28 cellular contexts compared by ENCODE assay signal in the genomic region with DNA sequence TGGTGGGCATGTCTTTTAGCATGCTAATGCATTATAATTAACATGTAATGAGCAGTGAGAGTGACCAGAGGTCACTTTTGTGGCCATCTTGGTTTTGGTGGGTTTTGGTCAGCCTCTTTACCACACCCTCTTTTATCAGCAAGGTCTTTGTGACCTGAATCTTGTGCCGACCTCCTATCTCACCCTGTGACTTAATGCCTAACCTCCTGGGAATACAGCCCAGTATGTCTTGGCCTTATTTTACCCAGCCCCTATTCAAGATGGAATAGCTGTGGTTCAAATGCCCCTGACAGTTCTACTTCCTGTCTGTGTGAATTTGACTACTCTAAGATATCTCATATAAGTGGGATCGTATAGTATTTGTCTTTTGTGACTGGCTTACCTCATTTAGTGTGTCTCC.
"Had no signal": no experiment of that assay in that cellular context is flagged by ENCODE, and none has a peak within 500 bp of the region (broad histone marks: within the 10 kb centered on the region; RNA-seq: fewer than 3 reads in every experiment).

No MANE protein-coding gene starts in this region.

- H3K4me1 Mint-ChIP-seq: stimulated activated naive CD8-positive, alpha-beta T cell treated with anti-CD3 and anti-CD28 coated beads, Interleukin-15, amount 100 ng/mL, for 72 hours had no signal

- H3K4me3 ChIP-seq: gastroesophageal sphincter, heart left ventricle, hepatocyte, ovary, right atrium auricular region, smooth muscle cell, suprapubic skin, transverse colon, upper lobe of right lung, uterus had no signal

- H3K9me3 Mint-ChIP-seq: effector memory CD8-positive, alpha-beta T cell; naive thymus-derived CD4-positive, alpha-beta T cell; stimulated activated naive CD8-positive, alpha-beta T cell treated with anti-CD3 and anti-CD28 coated beads, Interleukin-15, amount 100 ng/mL, for 72 hours had no signal

- H3K4me3 Mint-ChIP-seq: effector memory CD8-positive, alpha-beta T cell; naive thymus-derived CD4-positive, alpha-beta T cell; nephron progenitor cell; stimulated activated naive CD8-positive, alpha-beta T cell treated with anti-CD3 and anti-CD28 coated beads, Interleukin-15, amount 100 ng/mL, for 72 hours had no signal

- H3K27me3 ChIP-seq: gastroesophageal sphincter, heart left ventricle, hepatocyte, ovary, right atrium auricular region, suprapubic skin, transverse colon, upper lobe of right lung, uterus had no signal

- DNase-seq: cortex of kidney; effector memory CD8-positive, alpha-beta T cell; erythroblast; heart left ventricle; kidney; mesenchymal stem cell; midbrain; naive thymus-derived CD4-positive, alpha-beta T cell; nephron progenitor cell; nucleus accumbens; ovary; stimulated activated CD4-positive, alpha-beta T cell treated with anti-CD3 and anti-CD28 coated beads, Interleukin-12 subunit alpha, Interleukin-12 subunit beta, amount 100 ng/mL, for 4 hours; stimulated activated CD4-positive, alpha-beta T cell treated with anti-CD3 and anti-CD28 coated beads, Interleukin-1b, Interleukin-23, amount 100 ng/mL, for 48 hours; stimulated activated CD4-positive, alpha-beta T cell treated with anti-CD3 and anti-CD28 coated beads, Interleukin-4, amount 100 ng/mL, for 1 hour; stimulated activated CD8-positive, alpha-beta memory T cell treated with anti-CD3 and anti-CD28 coated beads, Interleukin-4, amount 100 ng/mL, for 48 hours; stimulated activated naive CD4-positive, alpha-beta T cell; stimulated activated naive CD8-positive, alpha-beta T cell treated with anti-CD3 and anti-CD28 coated beads, Interleukin-15, amount 100 ng/mL, for 72 hours; transverse colon; upper lobe of right lung; uterus had no signal

- FAIRE-seq: endometrium, kidney had no signal

- H3K27me3 Mint-ChIP-seq: effector memory CD8-positive, alpha-beta T cell; naive thymus-derived CD4-positive, alpha-beta T cell; stimulated activated naive CD8-positive, alpha-beta T cell treated with anti-CD3 and anti-CD28 coated beads, Interleukin-15, amount 100 ng/mL, for 72 hours had no signal

- H3K27ac Mint-ChIP-seq: naive thymus-derived CD4-positive, alpha-beta T cell; stimulated activated naive CD8-positive, alpha-beta T cell treated with anti-CD3 and anti-CD28 coated beads, Interleukin-15, amount 100 ng/mL, for 72 hours had no signal

- ATAC-seq: effector memory CD8-positive, alpha-beta T cell; gastroesophageal sphincter; heart left ventricle; left lobe of liver; naive thymus-derived CD4-positive, alpha-beta T cell; sciatic nerve; stimulated activated naive CD8-positive, alpha-beta T cell treated with anti-CD3 and anti-CD28 coated beads, Interleukin-15, amount 100 ng/mL, for 72 hours; upper lobe of right lung had no signal

- H3K36me3 ChIP-seq: ovary, right atrium auricular region, upper lobe of right lung, uterus had no signal
